In the genomic region with DNA sequence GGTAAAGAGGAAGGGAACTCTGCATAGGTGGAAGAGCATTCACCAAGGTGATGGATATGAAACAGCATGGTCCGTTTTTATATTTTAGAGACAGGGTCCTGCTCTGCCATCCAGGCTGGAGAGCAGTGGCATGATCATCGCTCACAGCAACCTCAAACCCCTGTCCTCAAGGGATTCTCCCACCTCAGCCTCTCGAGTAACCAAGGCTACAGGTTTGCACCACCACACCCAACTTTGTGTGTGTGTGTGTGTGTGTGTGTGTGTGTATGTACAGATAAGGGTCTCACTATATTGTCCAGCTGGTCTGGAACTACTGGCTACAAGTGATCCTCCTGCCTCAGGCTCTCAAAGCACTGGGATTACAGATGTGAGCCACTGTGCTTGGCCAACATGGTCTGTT, we compare ENCODE assay signal across 26 cellular contexts.
"Had no signal": no experiment of that assay in that cellular context is flagged by ENCODE, and none has a peak within 500 bp of the region (broad histone marks: within the 10 kb centered on the region; RNA-seq: fewer than 3 reads in every experiment).

No MANE protein-coding gene starts in this region.

- H3K36me3 ChIP-seq: stomach, suprapubic skin, thoracic aorta, thyroid gland, tibial artery, tibial nerve, transverse colon, upper lobe of left lung, upper lobe of right lung, uterus, vagina had no signal

- ATAC-seq: stimulated activated effector memory CD8-positive, alpha-beta T cell treated with anti-CD3 and anti-CD28 coated beads, Interleukin-12 subunit alpha, Interleukin-12 subunit beta, amount 100 ng/mL, for 72 hours; stimulated activated memory B cell treated with anti-CD40 and anti-IgM and Interleukin-4, amounts not matched to agents 10 μg/mL and 1 μg/mL and 100 μg/mL, for 72 hours; stimulated activated naive B cell treated with anti-CD40 and anti-IgM and Interleukin-4, amounts not matched to agents 10 μg/mL and 1 μg/mL and 100 μg/mL, for 72 hours; stimulated activated naive CD8-positive, alpha-beta T cell treated with anti-CD3 and anti-CD28 coated beads, Interleukin-15, amount 100 ng/mL, for 72 hours; stimulated activated naive CD8-positive, alpha-beta T cell treated with anti-CD3 and anti-CD28 coated beads, Interleukin-15, Interleukin-2, amounts not matched to agents 100 U/mL and 50 U/mL, for 24 hours; upper lobe of right lung had no signal

- H3K4me3 ChIP-seq: stomach, suprapubic skin, testis, thoracic aorta, thyroid gland, tibial artery, tibial nerve, transverse colon, upper lobe of left lung, upper lobe of right lung, uterus, vagina had no signal

- H3K27me3 ChIP-seq: stomach, suprapubic skin, testis, thyroid gland, tibial artery, tibial nerve, transverse colon, upper lobe of left lung, upper lobe of right lung, uterus, vagina had no signal

- H3K9me3 ChIP-seq: stomach, suprapubic skin, testis, thoracic aorta, thyroid gland, tibial artery, transverse colon, upper lobe of left lung, upper lobe of right lung, uterus, vagina had no signal

- H3K4me1 ChIP-seq: stomach, suprapubic skin, testis, thyroid gland, tibial artery, tibial nerve, transverse colon, upper lobe of left lung, upper lobe of right lung, uterus, vagina had no signal

- DNase-seq: stimulated activated CD4-positive, alpha-beta T cell treated with anti-CD3 and anti-CD28 coated beads, Interleukin-2, amount 100 ng/mL, for 48 hours; stimulated activated CD4-positive, alpha-beta T cell treated with anti-CD3 and anti-CD28 coated beads, Interleukin-4, amount 100 ng/mL, for 1 hour; stimulated activated CD4-positive, alpha-beta T cell treated with anti-CD3 and anti-CD28 coated beads, Interleukin-4, amount 100 ng/mL, for 24 hours; stimulated activated CD4-positive, alpha-beta T cell treated with anti-CD3 and anti-CD28 coated beads, Interleukin-4, amount 100 ng/mL, for 4 hours; stimulated activated CD8-positive, alpha-beta memory T cell treated with anti-CD3 and anti-CD28 coated beads, Interleukin-4, amount 100 ng/mL, for 48 hours; stimulated activated naive B cell treated with anti-CD40 and anti-IgM and Interleukin-4, amounts not matched to agents 10 μg/mL and 1 μg/mL and 100 μg/mL, for 72 hours; stimulated activated naive CD4-positive, alpha-beta T cell; stimulated activated naive CD4-positive, alpha-beta T cell treated with Interleukin-2 at 50 U/mL for 16 hours; stimulated activated naive CD8-positive, alpha-beta T cell treated with anti-CD3 and anti-CD28 coated beads, Interleukin-15, amount 100 ng/mL, for 72 hours; stimulated activated naive CD8-positive, alpha-beta T cell treated with anti-CD3 and anti-CD28 coated beads, Interleukin-15, Interleukin-2, amounts not matched to agents 100 U/mL and 50 U/mL, for 24 hours; stomach; substantia nigra; testis; thyroid gland; tibial artery; transverse colon; trophoblast cell; upper lobe of left lung; upper lobe of right lung; uterus had no signal

- H3K27ac ChIP-seq: stomach, suprapubic skin, testis, thoracic aorta, thyroid gland, tibial artery, tibial nerve, transverse colon, upper lobe of left lung, upper lobe of right lung, uterus, vagina had no signal
